In genomic region chr9:120579139-120579749, GRCh38 we compare ENCODE assay signal across 8 cellular contexts. TPM values are rescaled to one million over a fixed set of nuclear protein-coding genes. Genes with fewer than 3 reads are reported as not detected.
DNase-seq lines count a peak whose midpoint lies in the region; ATAC-seq and TF ChIP-seq lines count a peak whose summit lies in the region.

No MANE protein-coding gene starts in this region.

- H3K9me3 ChIP-seq in cardiac muscle cell (ENCODE audit: low read depth) (no peaks in the 10 kb centered on the region), endodermal cell (ENCODE audit: control insufficient read depth, low read length) (no peaks in the 10 kb centered on the region)

- intact Hi-C loops in left cardiac atrium (cut with DNase I): no loop called here

- H3K36me3 ChIP-seq in cardiac muscle cell: no peaks in the 10 kb centered on the region
- peaks cover 8% of the 10 kb centered on the region for H3K36me3 ChIP-seq in endodermal cell (ENCODE audit: control insufficient read depth, insufficient read depth, low read length)

- H3K27ac Mint-ChIP-seq in endodermal cell: peak overlapping the region; percentile 100
- peak overlapping the region; percentile 87 to 96 for H3K27ac Mint-ChIP-seq in natural killer cell treated with Interleukin-12 subunit alpha and Interleukin-12 subunit beta and Interleukin-15 and Interleukin-18, amount 100 ng/mL, for 72 hours

- peaks cover 11% of the 10 kb centered on the region for H3K4me1 Mint-ChIP-seq in endodermal cell
- H3K4me1 Mint-ChIP-seq in natural killer cell treated with Interleukin-12 subunit alpha and Interleukin-12 subunit beta and Interleukin-15 and Interleukin-18, amount 100 ng/mL, for 72 hours (ENCODE audit: low read depth in 2 of 2): peaks cover 35 to 43% of the 10 kb centered on the region in 2 donors

- H3K9me3 Mint-ChIP-seq in endodermal cell: no peaks in the 10 kb centered on the region
- no peaks in the 10 kb centered on the region for H3K9me3 Mint-ChIP-seq in natural killer cell treated with Interleukin-12 subunit alpha and Interleukin-12 subunit beta and Interleukin-15 and Interleukin-18, amount 100 ng/mL, for 72 hours

- peak overlapping the region; percentile 87 for H3K9ac ChIP-seq in endodermal cell (ENCODE audit: extremely low read depth, low read length, poor library complexity, severe bottlenecking)

- H3K4me3 ChIP-seq in cardiac muscle cell: peak overlapping the region; percentile 81
- H3K4me3 ChIP-seq in endodermal cell (ENCODE audit: low read length): peak overlapping the region; percentile 96

- H3K27me3 ChIP-seq in cardiac muscle cell (no peaks in the 10 kb centered on the region), endodermal cell (ENCODE audit: control insufficient read depth, insufficient read depth, low read length, poor library complexity, severe bottlenecking) (no peaks in the 10 kb centered on the region)

- peak overlapping the region; percentile 75 for H3K27ac ChIP-seq in cardiac muscle cell
- H3K27ac ChIP-seq in endodermal cell (ENCODE audit: low read depth, low read length): no peak overlapping the region

- DNase-seq in cardiac muscle cell (ENCODE audit: low read depth in 1 of 2, low spot score in 1 of 2): no peak
- no peak for DNase-seq in left cardiac atrium
- peak; percentile 28 for DNase-seq in RKO (ENCODE audit: low spot score)
- DNase-seq in endodermal cell: no peak
- DNase-seq in natural killer cell treated with Interleukin-12 subunit alpha and Interleukin-12 subunit beta and Interleukin-15 and Interleukin-18, amount 100 ng/mL, for 72 hours (ENCODE audit: low spot score): no peak
- no peak for DNase-seq in foreskin melanocyte
- DNase-seq in stimulated activated CD4-positive, alpha-beta T cell treated with anti-CD3 and anti-CD28 coated beads, Interleukin-4, amount 100 ng/mL, for 1 hour: no peak

- H3K4me1 ChIP-seq in cardiac muscle cell (ENCODE audit: low read depth) (no peaks in the 10 kb centered on the region), endodermal cell (ENCODE audit: control insufficient read depth, insufficient read depth, low read length) (peaks cover 6% of the 10 kb centered on the region)

- no peak for TF ChIP-seq CTCF in cardiac muscle cell (IDR thresholded peaks at IDR 0.05; ENCODE audit: low read depth, low read length)
- no peak for TF ChIP-seq CTCF in endodermal cell (conservative IDR thresholded peaks at IDR 0.05)

- 23 to 35% methylated on average over 6 to 9 of the region's 9 CpGs for WGBS in endodermal cell (ENCODE audit: insufficient coverage in 1 of 2, insufficient read length in 1 of 2), 2 experiments

- peak overlapping the region; percentile 98 for H3K4me3 Mint-ChIP-seq in endodermal cell
- peak overlapping the region; percentile 95 for H3K4me3 Mint-ChIP-seq in natural killer cell treated with Interleukin-12 subunit alpha and Interleukin-12 subunit beta and Interleukin-15 and Interleukin-18, amount 100 ng/mL, for 72 hours

- peaks cover 6% of the 10 kb centered on the region for H3K36me3 Mint-ChIP-seq in endodermal cell (ENCODE audit: low read depth)
- H3K36me3 Mint-ChIP-seq in natural killer cell treated with Interleukin-12 subunit alpha and Interleukin-12 subunit beta and Interleukin-15 and Interleukin-18, amount 100 ng/mL, for 72 hours: peaks cover 12% of the 10 kb centered on the region

- H3K27me3 Mint-ChIP-seq in endodermal cell (ENCODE audit: insufficient read depth): no peaks in the 10 kb centered on the region
- H3K27me3 Mint-ChIP-seq in natural killer cell treated with Interleukin-12 subunit alpha and Interleukin-12 subunit beta and Interleukin-15 and Interleukin-18, amount 100 ng/mL, for 72 hours: no peaks in the 10 kb centered on the region

- ATAC-seq in left cardiac atrium (no peak), HG03342 (IDR thresholded peaks at IDR 0.05; ENCODE audit: unreplicated experiment) (no peak)
- ATAC-seq in natural killer cell treated with Interleukin-12 subunit alpha and Interleukin-12 subunit beta and Interleukin-15 and Interleukin-18, amount 100 ng/mL, for 72 hours: no peak

RNA-seq across cellular contexts. Expression of gene CDK5RAP2, which starts 0.7 kb away (rescaled TPM):
- total RNA-seq in cardiac muscle cell: 35.6 and 60.4 TPM in 2 replicates
- 33.5 and 52.7 TPM in 2 replicates for polyA plus RNA-seq in cardiac muscle cell
- 10 to 100 TPM; 48.0 to 49.0 TPM for total RNA-seq in left cardiac atrium
- 10 to 100 TPM; 68.2 to 92.0 TPM for total RNA-seq in endodermal cell
- 64.2 TPM for polyA plus RNA-seq in endodermal cell (2013, experiment 1 of 2)
- polyA plus RNA-seq in endodermal cell (2013, experiment 2 of 2): 63.9 TPM
- 100 to 1,000 TPM in 1 of 2 donors, 10 to 100 TPM in 1; 73.4 to 124 TPM for total RNA-seq in natural killer cell treated with Interleukin-12 subunit alpha and Interleukin-12 subunit beta and Interleukin-15 and Interleukin-18, amount 100 ng/mL, for 72 hours
